8 cellular contexts compared by ENCODE assay signal in genomic region chr2:237474511-237474911, GRCh38. TPM values are rescaled to one million over a fixed set of nuclear protein-coding genes. Genes with fewer than 3 reads are reported as not detected.
DNase-seq lines count a peak whose midpoint lies in the region; ATAC-seq and TF ChIP-seq lines count a peak whose summit lies in the region.

No MANE protein-coding gene starts in this region.

- H3K4me3 ChIP-seq in mammary epithelial cell (replicated peaks in 1 of 3; ENCODE audit: insufficient read depth in 1 of 3, low read depth in 2 of 3, low read length in 3 of 3) (peak overlapping the region in 2 of 3 experiments; percentile 49 to 51), lung (peak overlapping the region; percentile 35), upper lobe of left lung (peak overlapping the region in 3 of 4 donors; percentile 63 to 76 (median 64))

- no peak for TF ChIP-seq EP300 in upper lobe of left lung (IDR thresholded peaks at IDR 0.05)

- H3K36me3 ChIP-seq in mammary epithelial cell (ENCODE audit: insufficient read depth, low read length) (no peaks in the 10 kb centered on the region), lung (ENCODE audit: control insufficient read depth in 2 of 2, insufficient read depth in 2 of 2, low read length in 2 of 2) (no peaks in the 10 kb centered on the region), upper lobe of left lung (no peaks in the 10 kb centered on the region)

- H3K4me1 Mint-ChIP-seq in activated T-cell treated with anti-CD3 and anti-CD28 coated beads, Interleukin-2, amount 50 U/mL, for 72 hours (ENCODE audit: low read depth): peaks cover 20% of the 10 kb centered on the region

- TF ChIP-seq CTCF in mammary epithelial cell (conservative IDR thresholded peaks at IDR 0.05 in 1 of 2, IDR thresholded peaks at IDR 0.05 in 1 of 2; ENCODE audit: extremely low read depth in 1 of 2, insufficient read depth in 1 of 2, low read depth in 1 of 2, low read length in 2 of 2): no peak
- TF ChIP-seq CTCF in lung (IDR thresholded peaks at IDR 0.05; ENCODE audit: control extremely low read depth, extremely low read depth): no peak
- TF ChIP-seq CTCF in upper lobe of left lung (IDR thresholded peaks at IDR 0.05): no peak

- no peaks in the 10 kb centered on the region for H3K79me2 ChIP-seq in mammary epithelial cell (ENCODE audit: insufficient read depth, low read length)

- peak overlapping the region; percentile 91 for H3K4me2 ChIP-seq in mammary epithelial cell (ENCODE audit: insufficient read depth, low read depth, low read length)

- no peak for DNase-seq in activated T-cell treated with anti-CD3 and anti-CD28 coated beads, Interleukin-2, amount 50 U/mL, for 72 hours
- DNase-seq in activated T-cell treated with anti-CD3 and anti-CD28 coated beads for 4 hours: no peak
- DNase-seq in mammary epithelial cell: no peak
- no peak for DNase-seq in lung (ENCODE audit: low spot score)
- peak; percentile 59 to 79 for DNase-seq in upper lobe of left lung
- DNase-seq in occipital lobe (lab: John Stamatoyannopoulos, UW): no peak
- DNase-seq in NCI-H1694 treated with DMSO at 0.1 percent for 48 hours (lab: John Stamatoyannopoulos, UW): no peak

- peaks cover 22% of the 10 kb centered on the region for H3K27me3 Mint-ChIP-seq in activated T-cell treated with anti-CD3 and anti-CD28 coated beads, Interleukin-2, amount 50 U/mL, for 72 hours (ENCODE audit: low read depth)

- H3K27ac ChIP-seq in mammary epithelial cell (ENCODE audit: insufficient read depth, low read depth, low read length) (peak overlapping the region; percentile 70), lung (ENCODE audit: low read depth in 1 of 2, low read length in 1 of 2) (peak overlapping the region; percentile 85 to 89), upper lobe of left lung (peak overlapping the region; percentile 92 to 98 (median 95))

- ATAC-seq in activated T-cell treated with anti-CD3 and anti-CD28 coated beads, Interleukin-2, amount 50 U/mL, for 72 hours (replicated peaks in 1 of 2): no peak
- ATAC-seq in lung (ENCODE audit: insufficient read depth, low FRiP score): no peak
- peak in 1 of 2 donors; percentile 31 for ATAC-seq in upper lobe of left lung (ENCODE audit: low FRiP score in 2 of 2)
- no peak for ATAC-seq in GM18909 (IDR thresholded peaks at IDR 0.05; ENCODE audit: poor library complexity, unreplicated experiment)

- CTCF ChIA-PET in mammary epithelial cell (lab: Charles Lee; ENCODE audit: low non-redundant PET): interaction anchor here (1.1 kb wide), 1 partner anchor 12 kb away, joined by 3 read pairs; the partner anchor contains the start of gene MLPH

- in situ Hi-C loops in mammary epithelial cell (cut with MboI; ENCODE audit: low sequenced_read_pairs in 2 of 2): no loop called here

- H3K9ac ChIP-seq in mammary epithelial cell (ENCODE audit: insufficient read depth, low read length): peak overlapping the region; percentile 68

- 80% methylated on average over 7 of the region's 10 CpGs for WGBS in mammary epithelial cell (ENCODE audit: low coverage, missing lambda C conversion rate)
- 41 to 62% methylated on average over 10 of the region's 10 CpGs for WGBS in lung, 2 donors
- 35 to 60% methylated on average over 2 to 10 of the region's 10 CpGs for WGBS in upper lobe of left lung, 2 donors

- H3K4me3 Mint-ChIP-seq in activated T-cell treated with anti-CD3 and anti-CD28 coated beads, Interleukin-2, amount 50 U/mL, for 72 hours: peak overlapping the region; percentile 89

- no peak for TF ChIP-seq POLR2A in upper lobe of left lung (IDR thresholded peaks at IDR 0.05)

- H3K27me3 ChIP-seq in mammary epithelial cell (ENCODE audit: insufficient read depth, low read length) (no peaks in the 10 kb centered on the region), lung (ENCODE audit: control insufficient read depth, insufficient read depth) (no peaks in the 10 kb centered on the region), upper lobe of left lung (no peaks in the 10 kb centered on the region)

- H3K9me3 Mint-ChIP-seq in activated T-cell treated with anti-CD3 and anti-CD28 coated beads, Interleukin-2, amount 50 U/mL, for 72 hours: no peaks in the 10 kb centered on the region

- H3K27ac Mint-ChIP-seq in activated T-cell treated with anti-CD3 and anti-CD28 coated beads, Interleukin-2, amount 50 U/mL, for 72 hours: peak overlapping the region; percentile 79

- no peaks in the 10 kb centered on the region for H3K9me3 ChIP-seq in mammary epithelial cell (replicated peaks; ENCODE audit: insufficient read depth, low read length)
- H3K9me3 ChIP-seq in lung (ENCODE audit: control insufficient read depth in 2 of 2, insufficient read depth in 1 of 2, low read length in 1 of 2): no peaks in the 10 kb centered on the region
- no peaks in the 10 kb centered on the region for H3K9me3 ChIP-seq in upper lobe of left lung

- no peaks in the 10 kb centered on the region for H3K36me3 Mint-ChIP-seq in activated T-cell treated with anti-CD3 and anti-CD28 coated beads, Interleukin-2, amount 50 U/mL, for 72 hours (ENCODE audit: insufficient read depth in 2 of 2)

- peaks cover 20% of the 10 kb centered on the region for H3K4me1 ChIP-seq in mammary epithelial cell (ENCODE audit: insufficient read depth, low read length)
- peaks cover 0 to 16% of the 10 kb centered on the region in 2 donors for H3K4me1 ChIP-seq in lung (ENCODE audit: control insufficient read depth in 2 of 2, insufficient read depth in 2 of 2, low read length in 2 of 2)
- peaks cover 16 to 52% (median 35%) of the 10 kb centered on the region in 4 donors for H3K4me1 ChIP-seq in upper lobe of left lung

- no peaks in the 10 kb centered on the region for H4K20me1 ChIP-seq in mammary epithelial cell (ENCODE audit: insufficient read depth, low read length)

- dilution Hi-C loops in mammary epithelial cell (cut with HindIII; ENCODE audit: low sequenced_read_pairs): no loop called here

- peak overlapping the region; percentile 86 for H2AFZ ChIP-seq in mammary epithelial cell (ENCODE audit: low read depth, low read length)

- intact Hi-C loops in mammary epithelial cell (cut with micrococcal nuclease): no loop called here

- TSS peak; percentile 91 for BruUV-seq in mammary epithelial cell (replicated peaks; lab: Mats Ljungman, UMichigan)

RNA-seq across cellular contexts. Expression of gene MLPH, which starts 12.5 kb away (rescaled TPM):
- under 1 TPM in 1 of 2 donors, not detected in 1; 0.36 TPM for total RNA-seq in activated T-cell treated with anti-CD3 and anti-CD28 coated beads, Interleukin-2, amount 50 U/mL, for 72 hours
- total RNA-seq in mammary epithelial cell (1 to 10 TPM; 2.8 to 7.2 TPM), lung (100 to 1,000 TPM; 154 to 295 TPM), upper lobe of left lung (1,000 to 10,000 TPM in 1 of 6 donors, 100 to 1,000 TPM in 5; 289 to 1,452 (median 502) TPM), occipital lobe (0.94 TPM)
- polyA plus RNA-seq in mammary epithelial cell (16.1 TPM), lung (100 to 1,000 TPM in 1 of 2 donors, 10 to 100 TPM in 1; 71.0 to 230 TPM)
- polyA minus RNA-seq in mammary epithelial cell: 24.1 TPM

Comparison
In these comparisons a context has a peak if more than half of its experiments do, and no peak if none do; other contexts are left out.
1. DNase-seq: peak in upper lobe of left lung (2 of 2); none in activated T-cell treated with anti-CD3 and anti-CD28 coated beads, Interleukin-2, amount 50 U/mL, for 72 hours (0 of 2), activated T-cell treated with anti-CD3 and anti-CD28 coated beads for 4 hours (single experiment), mammary epithelial cell (single experiment), lung (single experiment), occipital lobe (single experiment) and NCI-H1694 treated with DMSO at 0.1 percent for 48 hours (single experiment).
2. RNA of gene MLPH, which starts 12.5 kb away (total RNA-seq): 289 to 1,452 TPM in upper lobe of left lung and 154 to 295 TPM in lung; 2.8 to 7.2 TPM in mammary epithelial cell, 0.94 TPM in occipital lobe (single experiment) and 0.36 TPM in activated T-cell treated with anti-CD3 and anti-CD28 coated beads, Interleukin-2, amount 50 U/mL, for 72 hours; every median in the first group is over 10 times any median in the second.
3. Peak in every context shown above with its lines, with median percentiles within 50 percentile points of each other: H3K27ac ChIP-seq and H3K4me3 ChIP-seq.